In the genomic region with DNA sequence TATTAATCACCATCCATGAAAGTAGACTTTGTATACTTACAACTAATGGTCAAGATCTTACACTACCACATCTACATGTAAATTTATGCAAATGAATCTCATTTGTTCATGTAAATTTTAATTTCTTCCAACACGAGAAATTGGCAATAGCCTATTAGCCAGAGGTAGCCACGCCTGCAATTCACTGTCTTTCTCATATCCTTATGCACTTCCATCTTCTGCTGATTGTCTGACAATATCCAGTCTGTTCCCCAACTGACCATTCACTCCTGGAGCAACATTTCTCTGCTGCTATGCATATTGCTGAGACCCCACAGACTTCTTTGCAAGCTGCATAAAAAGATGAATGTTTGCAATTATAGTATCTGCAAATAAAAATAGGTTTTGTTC, we compare ENCODE assay signal across 2 cellular contexts.
A peak's percentile ranks its signal among the peaks of the same experiment; 100 is the strongest.
TF ChIP-seq lines count a peak whose summit lies in the region.

No MANE protein-coding gene starts in this region.

TF ChIP-seq in liver, 16 proteins besides CTCF, POLR2A, EP300 and RAD21:
- TF ChIP-seq YY1 (IDR thresholded peaks at IDR 0.05) (peak; percentile 7), JUND (IDR thresholded peaks at IDR 0.05) (no peak), EGR1 (IDR thresholded peaks at IDR 0.05; ENCODE audit: low read depth in 2 of 2) (no peak), SP1 (IDR thresholded peaks at IDR 0.05) (peak; percentile 4)
TF ChIP-seq in liver: peak in this region for 2.

TF ChIP-seq in HepG2, 621 proteins besides CTCF, POLR2A, EP300 and RAD21:
- no peak for TF ChIP-seq ZNF251 (CRISPR knock-in tag; IDR thresholded peaks at IDR 0.05)
- TF ChIP-seq ZNF589 (CRISPR knock-in tag; conservative IDR thresholded peaks at IDR 0.05), result no peak
- no peak for TF ChIP-seq MXD3 (CRISPR knock-in tag; IDR thresholded peaks at IDR 0.05)
- TF ChIP-seq ZBTB8A (CRISPR knock-in tag; IDR thresholded peaks at IDR 0.05; ENCODE audit: borderline replicate concordance, low read depth), result no peak
- no peak for TF ChIP-seq DNMT1 (CRISPR knock-in tag; IDR thresholded peaks at IDR 0.05)
- TF ChIP-seq ZNF800 (CRISPR knock-in tag; IDR thresholded peaks at IDR 0.05), result no peak
- no peak for TF ChIP-seq KMT2A (CRISPR knock-in tag; IDR thresholded peaks at IDR 0.05)
- no peak for TF ChIP-seq ZNF407 (CRISPR knock-in tag; IDR thresholded peaks at IDR 0.05; ENCODE audit: not compliant biosample characterization)
- no peak for TF ChIP-seq RXRA (CRISPR knock-in tag; IDR thresholded peaks at IDR 0.05)
- TF ChIP-seq, protein P1, sequence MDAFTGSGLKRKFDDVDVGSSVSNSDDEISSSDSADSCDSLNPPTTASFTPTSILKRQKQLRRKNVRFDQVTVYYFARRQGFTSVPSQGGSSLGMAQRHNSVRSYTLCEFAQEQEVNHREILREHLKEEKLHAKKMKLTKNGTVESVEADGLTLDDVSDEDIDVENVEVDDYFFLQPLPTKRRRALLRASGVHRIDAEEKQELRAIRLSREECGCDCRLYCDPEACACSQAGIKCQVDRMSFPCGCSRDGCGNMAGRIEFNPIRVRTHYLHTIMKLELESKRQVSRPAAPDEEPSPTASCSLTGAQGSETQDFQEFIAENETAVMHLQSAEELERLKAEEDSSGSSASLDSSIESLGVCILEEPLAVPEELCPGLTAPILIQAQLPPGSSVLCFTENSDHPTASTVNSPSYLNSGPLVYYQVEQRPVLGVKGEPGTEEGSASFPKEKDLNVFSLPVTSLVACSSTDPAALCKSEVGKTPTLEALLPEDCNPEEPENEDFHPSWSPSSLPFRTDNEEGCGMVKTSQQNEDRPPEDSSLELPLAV (CRISPR knock-in tag; conservative IDR thresholded peaks at IDR 0.05; ENCODE audit: low read depth), result no peak
- TF ChIP-seq ZNF674 (CRISPR knock-in tag; IDR thresholded peaks at IDR 0.05; ENCODE audit: low read depth), result no peak
- TF ChIP-seq, protein P2, sequence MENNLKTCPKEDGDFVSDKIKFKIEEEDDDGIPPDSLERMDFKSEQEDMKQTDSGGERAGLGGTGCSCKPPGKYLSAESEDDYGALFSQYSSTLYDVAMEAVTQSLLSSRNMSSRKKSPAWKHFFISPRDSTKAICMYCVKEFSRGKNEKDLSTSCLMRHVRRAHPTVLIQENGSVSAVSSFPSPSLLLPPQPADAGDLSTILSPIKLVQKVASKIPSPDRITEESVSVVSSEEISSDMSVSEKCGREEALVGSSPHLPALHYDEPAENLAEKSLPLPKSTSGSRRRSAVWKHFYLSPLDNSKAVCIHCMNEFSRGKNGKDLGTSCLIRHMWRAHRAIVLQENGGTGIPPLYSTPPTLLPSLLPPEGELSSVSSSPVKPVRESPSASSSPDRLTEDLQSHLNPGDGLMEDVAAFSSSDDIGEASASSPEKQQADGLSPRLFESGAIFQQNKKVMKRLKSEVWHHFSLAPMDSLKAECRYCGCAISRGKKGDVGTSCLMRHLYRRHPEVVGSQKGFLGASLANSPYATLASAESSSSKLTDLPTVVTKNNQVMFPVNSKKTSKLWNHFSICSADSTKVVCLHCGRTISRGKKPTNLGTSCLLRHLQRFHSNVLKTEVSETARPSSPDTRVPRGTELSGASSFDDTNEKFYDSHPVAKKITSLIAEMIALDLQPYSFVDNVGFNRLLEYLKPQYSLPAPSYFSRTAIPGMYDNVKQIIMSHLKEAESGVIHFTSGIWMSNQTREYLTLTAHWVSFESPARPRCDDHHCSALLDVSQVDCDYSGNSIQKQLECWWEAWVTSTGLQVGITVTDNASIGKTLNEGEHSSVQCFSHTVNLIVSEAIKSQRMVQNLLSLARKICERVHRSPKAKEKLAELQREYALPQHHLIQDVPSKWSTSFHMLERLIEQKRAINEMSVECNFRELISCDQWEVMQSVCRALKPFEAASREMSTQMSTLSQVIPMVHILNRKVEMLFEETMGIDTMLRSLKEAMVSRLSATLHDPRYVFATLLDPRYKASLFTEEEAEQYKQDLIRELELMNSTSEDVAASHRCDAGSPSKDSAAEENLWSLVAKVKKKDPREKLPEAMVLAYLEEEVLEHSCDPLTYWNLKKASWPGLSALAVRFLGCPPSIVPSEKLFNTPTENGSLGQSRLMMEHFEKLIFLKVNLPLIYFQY (CRISPR knock-in tag; IDR thresholded peaks at IDR 0.05; ENCODE audit: borderline replicate concordance), result no peak
- no peak for TF ChIP-seq ELF4 (CRISPR knock-in tag; IDR thresholded peaks at IDR 0.05; ENCODE audit: borderline replicate concordance)
- TF ChIP-seq DDIT3 (CRISPR knock-in tag; IDR thresholded peaks at IDR 0.05), result no peak
- no peak for TF ChIP-seq PHF8 (CRISPR knock-in tag; IDR thresholded peaks at IDR 0.05)
- no peak for TF ChIP-seq KLF11 (CRISPR knock-in tag; IDR thresholded peaks at IDR 0.05)
- TF ChIP-seq ZNF605 (CRISPR knock-in tag; IDR thresholded peaks at IDR 0.05), result no peak
- no peak for TF ChIP-seq ZNF720 (CRISPR knock-in tag; IDR thresholded peaks at IDR 0.05)
